Comparison of ENCODE assay signal across 28 cellular contexts in the genomic region with DNA sequence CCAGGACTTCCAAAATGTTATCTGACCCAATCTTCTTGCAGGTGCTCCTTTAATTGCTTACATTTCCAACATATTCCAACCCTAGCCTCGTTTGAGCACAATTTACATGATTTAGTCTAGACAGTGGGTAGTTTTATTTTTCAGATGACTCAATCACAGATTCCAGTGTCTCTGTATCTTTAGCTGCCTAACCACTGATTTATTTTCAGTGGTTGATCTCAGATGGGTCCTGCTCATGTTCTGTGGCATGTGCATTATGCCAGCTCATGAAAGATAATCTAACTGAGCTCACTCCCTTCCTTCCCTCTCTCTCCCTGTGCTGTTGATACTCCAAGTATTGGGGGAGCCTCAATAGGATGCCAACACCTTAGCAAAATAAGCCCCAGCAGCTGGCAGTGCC.
A peak's percentile ranks its signal among the peaks of the same experiment; 100 is the strongest.
DNase-seq lines count a peak whose midpoint lies in the region; ATAC-seq and TF ChIP-seq lines count a peak whose summit lies in the region.
"Had no signal": no experiment of that assay in that cellular context is flagged by ENCODE, and none has a peak within 500 bp of the region (broad histone marks: within the 10 kb centered on the region; RNA-seq: fewer than 3 reads in every experiment).

No MANE protein-coding gene starts in this region.

- no peaks in the 10 kb centered on the region for H3K9me3 Mint-ChIP-seq in nephron
- H3K9me3 Mint-ChIP-seq: type B pancreatic cell had no signal

- no peak for ATAC-seq in GM21367 (IDR thresholded peaks at IDR 0.05; ENCODE audit: unreplicated experiment)
- no peak for ATAC-seq in HG03457 (IDR thresholded peaks at IDR 0.05; ENCODE audit: unreplicated experiment)
- ATAC-seq: activated CD8-positive, alpha-beta T cell treated with anti-CD3 and anti-CD28 coated beads, Interleukin-2, amount 10 ng/mL, durations not matched to agents 7 days and 5 days; WTC11 had no signal

- no peaks in the 10 kb centered on the region for H3K36me3 ChIP-seq in brain microvascular endothelial cell (replicated peaks)
- H3K36me3 ChIP-seq: BE2C had no signal

- TF ChIP-seq CTCF in AG09309 (IDR thresholded peaks at IDR 0.05; ENCODE audit: control insufficient read depth, insufficient read depth, low read depth, low read length, missing control alignments) (no peak), brain microvascular endothelial cell (IDR thresholded peaks at IDR 0.05; ENCODE audit: low read depth, low read length, missing control alignments) (no peak), nephron (IDR thresholded peaks at IDR 0.05; ENCODE audit: unreplicated experiment in 3 of 3) (no peak)

- H3K27ac ChIP-seq in brain microvascular endothelial cell: no peak overlapping the region

- peaks cover 6% of the 10 kb centered on the region for H3K36me3 Mint-ChIP-seq in nephron (ENCODE audit: low read depth)
- H3K36me3 Mint-ChIP-seq: type B pancreatic cell had no signal

- H3K4me1 Mint-ChIP-seq in nephron: peaks cover 54% of the 10 kb centered on the region

- no peaks in the 10 kb centered on the region for H3K27me3 ChIP-seq in brain microvascular endothelial cell (replicated peaks)
- H3K27me3 ChIP-seq: BE2C had no signal

- DNase-seq in AG09309 (ENCODE audit: low read depth): peak; percentile 44
- peak; percentile 74 for DNase-seq in HT1080 (ENCODE audit: low read depth)
- peak; percentile 61 for DNase-seq in brain microvascular endothelial cell
- no peak for DNase-seq in DMS 273 treated with DMSO at 0.1 percent for 48 hours (lab: John Stamatoyannopoulos, UW)
- DNase-seq in NCI-H82 (lab: John Stamatoyannopoulos, UW): no peak
- DNase-seq: activated CD8-positive, alpha-beta T cell treated with anti-CD3 and anti-CD28 coated beads, Interleukin-2, amount 10 ng/mL, durations not matched to agents 7 days and 5 days; activated naive CD4-positive, alpha-beta T cell; activated T-cell treated with anti-CD3 and anti-CD28 coated beads, Interleukin-2, amount 50 U/mL, for 1 hour; BE2C; central memory CD4-positive, alpha-beta T cell; COR-L47; erythroblast; HCEC 1CT; hypothalamus; islet precursor cell; KG1; NCI-H1694; NCI-H2171; NCI-H524 treated with DMSO at 0.1 percent for 48 hours; nucleus accumbens; stimulated activated CD4-positive, alpha-beta T cell treated with anti-CD3 and anti-CD28 coated beads, Interleukin-12 subunit alpha, Interleukin-12 subunit beta, amount 100 ng/mL, for 4 hours had no signal

- H3K4me3 Mint-ChIP-seq in nephron: no peak overlapping the region
- H3K4me3 Mint-ChIP-seq: activated CD8-positive, alpha-beta T cell treated with anti-CD3 and anti-CD28 coated beads, Interleukin-2, amount 10 ng/mL, durations not matched to agents 7 days and 5 days; stimulated activated naive CD8-positive, alpha-beta T cell treated with anti-CD3 and anti-CD28 coated beads, Interleukin-15, Interleukin-2, amounts not matched to agents 100 ng/mL and 50 ng/mL, for 24 hours; type B pancreatic cell; WTC11 had no signal

- H3K27ac Mint-ChIP-seq in nephron: peak overlapping the region in 2 of 3 experiments; percentile 14 to 26
- H3K27ac Mint-ChIP-seq: activated CD8-positive, alpha-beta T cell treated with anti-CD3 and anti-CD28 coated beads, Interleukin-2, amount 10 ng/mL, durations not matched to agents 7 days and 5 days; stimulated activated naive CD8-positive, alpha-beta T cell treated with anti-CD3 and anti-CD28 coated beads, Interleukin-15, Interleukin-2, amounts not matched to agents 100 ng/mL and 50 ng/mL, for 24 hours; type B pancreatic cell; WTC11 had no signal

- in situ Hi-C loops in brain microvascular endothelial cell (cut with HindIII; ENCODE audit: low pct_ligation_motif_present, low sequenced_read_pairs): no loop called here

- H3K27me3 Mint-ChIP-seq in nephron (ENCODE audit: low read depth): peaks cover 8% of the 10 kb centered on the region
- H3K27me3 Mint-ChIP-seq: stimulated activated naive CD8-positive, alpha-beta T cell treated with anti-CD3 and anti-CD28 coated beads, Interleukin-15, Interleukin-2, amounts not matched to agents 100 ng/mL and 50 ng/mL, for 24 hours had no signal

- H3K4me3 ChIP-seq in AG09309 (ENCODE audit: control insufficient read depth, low read depth, low read length) (no peak overlapping the region), brain microvascular endothelial cell (ENCODE audit: low read depth, low read length) (no peak overlapping the region)
- H3K4me3 ChIP-seq: lung had no signal

Comparison
In these comparisons a context has a peak if more than half of its experiments do, and no peak if none do; other contexts are left out.
1. DNase-seq: peak in AG09309 (single experiment), HT1080 (single experiment) and brain microvascular endothelial cell (single experiment); none in DMS 273 treated with DMSO at 0.1 percent for 48 hours (single experiment) and NCI-H82 (single experiment).